1 cellular context compared by ENCODE assay signal in the genomic region with DNA sequence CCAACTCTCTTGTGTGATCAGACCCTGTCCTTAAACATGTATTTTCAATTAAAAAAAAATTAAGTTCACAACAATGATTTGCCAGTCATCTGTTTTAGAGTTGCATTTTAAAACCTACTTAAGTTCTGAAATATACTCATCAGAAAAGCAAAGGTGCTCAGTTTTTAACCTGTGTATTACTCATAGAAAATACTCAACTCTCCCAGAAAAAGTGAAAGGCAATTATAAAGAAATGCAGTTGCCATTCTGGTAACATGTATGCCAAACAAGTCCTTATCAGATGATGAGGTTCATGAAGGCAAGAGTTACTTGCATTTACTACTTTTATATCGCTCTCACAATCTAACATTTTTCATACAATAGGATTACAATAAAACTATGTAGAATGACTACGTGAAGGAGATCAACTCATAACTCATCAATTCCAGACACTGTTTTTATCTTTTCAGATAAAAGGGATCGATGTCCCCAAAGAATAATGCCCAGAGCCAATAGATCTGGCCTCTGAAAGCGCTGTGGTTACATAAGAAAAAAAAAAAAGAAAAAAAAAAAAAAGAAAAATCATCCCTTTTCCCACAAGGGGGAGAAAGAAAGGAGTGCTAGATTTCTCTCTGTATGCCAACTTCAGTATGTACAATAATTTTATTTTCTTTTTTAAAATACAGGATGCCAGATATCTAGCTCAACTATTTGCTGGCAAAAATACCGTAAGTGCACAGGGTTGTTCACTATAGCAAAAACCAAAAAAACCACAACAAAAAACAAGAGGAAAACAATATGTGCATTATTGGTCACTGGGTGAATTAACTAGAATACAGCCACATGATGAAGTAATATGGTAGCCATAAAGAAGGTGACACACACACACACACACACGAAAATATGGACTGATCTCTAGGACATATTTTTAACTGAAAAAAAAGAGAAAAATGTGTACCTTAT.
TF ChIP-seq lines count a peak whose summit lies in the region.

No MANE protein-coding gene starts in this region.

TF ChIP-seq in SK-N-SH, 30 proteins besides CTCF, POLR2A, EP300 and RAD21 (continued from another document):
- TF ChIP-seq, protein P1, sequence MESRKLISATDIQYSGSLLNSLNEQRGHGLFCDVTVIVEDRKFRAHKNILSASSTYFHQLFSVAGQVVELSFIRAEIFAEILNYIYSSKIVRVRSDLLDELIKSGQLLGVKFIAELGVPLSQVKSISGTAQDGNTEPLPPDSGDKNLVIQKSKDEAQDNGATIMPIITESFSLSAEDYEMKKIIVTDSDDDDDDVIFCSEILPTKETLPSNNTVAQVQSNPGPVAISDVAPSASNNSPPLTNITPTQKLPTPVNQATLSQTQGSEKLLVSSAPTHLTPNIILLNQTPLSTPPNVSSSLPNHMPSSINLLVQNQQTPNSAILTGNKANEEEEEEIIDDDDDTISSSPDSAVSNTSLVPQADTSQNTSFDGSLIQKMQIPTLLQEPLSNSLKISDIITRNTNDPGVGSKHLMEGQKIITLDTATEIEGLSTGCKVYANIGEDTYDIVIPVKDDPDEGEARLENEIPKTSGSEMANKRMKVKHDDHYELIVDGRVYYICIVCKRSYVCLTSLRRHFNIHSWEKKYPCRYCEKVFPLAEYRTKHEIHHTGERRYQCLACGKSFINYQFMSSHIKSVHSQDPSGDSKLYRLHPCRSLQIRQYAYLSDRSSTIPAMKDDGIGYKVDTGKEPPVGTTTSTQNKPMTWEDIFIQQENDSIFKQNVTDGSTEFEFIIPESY (IDR thresholded peaks at IDR 0.05; ENCODE audit: borderline replicate concordance, low read depth), result no peak
- TF ChIP-seq, protein P2, sequence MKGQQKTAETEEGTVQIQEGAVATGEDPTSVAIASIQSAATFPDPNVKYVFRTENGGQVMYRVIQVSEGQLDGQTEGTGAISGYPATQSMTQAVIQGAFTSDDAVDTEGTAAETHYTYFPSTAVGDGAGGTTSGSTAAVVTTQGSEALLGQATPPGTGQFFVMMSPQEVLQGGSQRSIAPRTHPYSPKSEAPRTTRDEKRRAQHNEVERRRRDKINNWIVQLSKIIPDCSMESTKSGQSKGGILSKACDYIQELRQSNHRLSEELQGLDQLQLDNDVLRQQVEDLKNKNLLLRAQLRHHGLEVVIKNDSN (IDR thresholded peaks at IDR 0.05; ENCODE audit: borderline replicate concordance, low read depth), result no peak
